17 cellular contexts compared by ENCODE assay signal in genomic region chr1:160885080-160885479, GRCh38. TPM values are rescaled to one million over a fixed set of nuclear protein-coding genes. Genes with fewer than 3 reads are reported as not detected.
DNase-seq lines count a peak whose midpoint lies in the region; ATAC-seq, FAIRE-seq and TF ChIP-seq lines count a peak whose summit lies in the region.
"Had no signal": no experiment of that assay in that cellular context is flagged by ENCODE, and none has a peak within 500 bp of the region (broad histone marks: within the 10 kb centered on the region; RNA-seq: fewer than 3 reads in every experiment).

Gene ITLN1, minus strand, starts transcription at chr1:160885180. Its CDS starts 303 bp downstream, at chr1:160884877.

- peak within 1 kb of the TSS; percentile 89 for H2AFZ ChIP-seq in Loucy (ENCODE audit: low read length)

- FAIRE-seq in small intestine (lab: Jason Lieb, UNC) = no peak
- FAIRE-seq: A204.1 had no signal

- H3K4me1 ChIP-seq in Loucy (ENCODE audit: insufficient read depth, low read length, poor library complexity, severe bottlenecking) = peaks cover 7% of the 10 kb centered on the region
- H3K4me1 ChIP-seq in small intestine (ENCODE audit: control insufficient read depth in 2 of 2, insufficient read depth in 1 of 2, low read depth in 1 of 2, low read length in 1 of 2) = no peaks in the 10 kb centered on the region
- H3K4me1 ChIP-seq: SJCRH30 had no signal

- peak; percentile 34 for DNase-seq in left cardiac atrium
- DNase-seq in cardiac septum (ENCODE audit: low spot score) = no peak
- peak; percentile 23 for DNase-seq in small intestine
- no peak for DNase-seq in NCI-H226
- no peak for DNase-seq in HPDE6-E6E7 (ENCODE audit: extremely low spot score)
- DNase-seq in left lobe of liver (ENCODE audit: low spot score) = no peak
- DNase-seq: C1 segment of cervical spinal cord, HCEC 1CT, NCI-H1092 treated with DMSO at 0.1 percent for 48 hours, NCI-H1694 treated with DMSO at 0.1 percent for 48 hours, NCI-H446, SJCRH30 had no signal

- peak within 1 kb of the TSS; percentile 34 for H3K9ac ChIP-seq in Loucy (ENCODE audit: low read depth, low read length, poor library complexity, severe bottlenecking)

- intact Hi-C loops in left cardiac atrium (cut with DNase I) = no loop called here
- intact Hi-C loops in cardiac septum (cut with DNase I) = no loop called here

- no peaks in the 10 kb centered on the region for H3F3A ChIP-seq in Loucy (ENCODE audit: low read depth)

- H3K9me2 ChIP-seq in Loucy (replicated peaks; ENCODE audit: low read depth, low read length) = no peaks in the 10 kb centered on the region

- H3K27ac ChIP-seq in adipose tissue (ENCODE audit: low read depth, low read length) = no peak within 1 kb of the TSS
- H3K27ac ChIP-seq in small intestine (ENCODE audit: low read depth in 1 of 2, low read length in 1 of 2) = no peak within 1 kb of the TSS
- H3K27ac ChIP-seq: SJCRH30 had no signal

- no peak within 1 kb of the TSS for H3K4me3 ChIP-seq in Loucy (ENCODE audit: low read length, poor library complexity, severe bottlenecking)
- H3K4me3 ChIP-seq in small intestine (ENCODE audit: low read depth in 1 of 2, low read length in 2 of 2) = no peak within 1 kb of the TSS
- H3K4me3 ChIP-seq: SJCRH30 had no signal

- H4K20me1 ChIP-seq in Loucy (ENCODE audit: insufficient read depth, low read length, poor library complexity, severe bottlenecking) = no peaks in the 10 kb centered on the region

- peak in 1 of 2 donors; percentile 71 for ATAC-seq in left cardiac atrium
- no peak for ATAC-seq in left lobe of liver

- no peaks in the 10 kb centered on the region for H3K79me2 ChIP-seq in Loucy (ENCODE audit: insufficient read depth, low read length)

- H3K9me3 ChIP-seq in Loucy (ENCODE audit: insufficient read depth, low read depth, low read length) (no peaks in the 10 kb centered on the region), small intestine (ENCODE audit: control insufficient read depth, low read depth) (no peaks in the 10 kb centered on the region)
- H3K9me3 ChIP-seq: SJCRH30 had no signal

- 59 to 61% (median 59%) methylated on average over 5 of the region's 5 CpGs for WGBS in adipose tissue, 3 donors
- WGBS in small intestine, 3 donors = 39 to 53% (median 49%) methylated on average over 5 of the region's 5 CpGs

- H3K4me2 ChIP-seq in Loucy (ENCODE audit: low read depth, low read length, poor library complexity, severe bottlenecking) = no peak within 1 kb of the TSS

- H3K27me3 ChIP-seq in Loucy (ENCODE audit: insufficient read depth, low read length, poor library complexity, severe bottlenecking) (no peaks in the 10 kb centered on the region), small intestine (ENCODE audit: control insufficient read depth in 2 of 2, insufficient read depth in 2 of 2, low read length in 2 of 2) (peaks cover 0 to 4% of the 10 kb centered on the region in 2 donors)
- H3K27me3 ChIP-seq: SJCRH30 had no signal

- H3K36me3 ChIP-seq in Loucy (ENCODE audit: insufficient read depth, low read length) (no peaks in the 10 kb centered on the region), small intestine (ENCODE audit: control insufficient read depth in 2 of 2, insufficient read depth in 2 of 2, low read length in 2 of 2) (no peaks in the 10 kb centered on the region)
- H3K36me3 ChIP-seq: SJCRH30 had no signal

- no peak for TF ChIP-seq CTCF in Loucy (conservative IDR thresholded peaks at IDR 0.05; ENCODE audit: low read length)

RNA-seq across cellular contexts. Expression of gene ITLN1, which starts in this region (rescaled TPM):
- total RNA-seq in left cardiac atrium (100 to 1,000 TPM; 143 to 389 TPM), cardiac septum (0.27 TPM), left lobe of liver (2.4 TPM)
- polyA plus RNA-seq in adipose tissue (100 to 1,000 TPM in 1 of 3 donors, 10 to 100 TPM in 1, 1 to 10 TPM in 1; 1.7 to 121 (median 15.7) TPM), small intestine (100 to 1,000 TPM in 1 of 3 donors, 10 to 100 TPM in 2; 21.6 to 230 (median 39.8) TPM)
- total RNA-seq: MCF 10A, RPMI7951, SJCRH30 had no signal

Comparison
In these comparisons a context has a peak if more than half of its experiments do, and no peak if none do; other contexts are left out.
1. RNA of gene ITLN1 (total RNA-seq): 143 to 389 TPM in left cardiac atrium; 2.4 TPM in left lobe of liver (single experiment) and 0.27 TPM in cardiac septum (single experiment); every median in the first group is over 10 times any median in the second.
2. DNase-seq: peak in left cardiac atrium (single experiment) and small intestine (single experiment); none in cardiac septum (single experiment), NCI-H226 (single experiment), HPDE6-E6E7 (single experiment) and left lobe of liver (single experiment).